Comparison of ENCODE assay signal across 21 cellular contexts in genomic region chr1:61420909-61421835, GRCh38.
DNase-seq lines count a peak whose midpoint lies in the region; ATAC-seq and TF ChIP-seq lines count a peak whose summit lies in the region.
"Had no signal": no experiment of that assay in that cellular context is flagged by ENCODE, and none has a peak within 500 bp of the region (broad histone marks: within the 10 kb centered on the region; RNA-seq: fewer than 3 reads in every experiment).

No MANE protein-coding gene starts in this region.

- intact Hi-C loops in breast epithelium (cut with DNase I; ENCODE audit: low total_unique reads) (no loop called here), MCF 10A (cut with micrococcal nuclease) (no loop called here), left cardiac atrium (cut with DNase I) (no loop called here)

- DNase-seq in breast epithelium (ENCODE audit: low spot score in 2 of 2) (no peak), MCF 10A (ENCODE audit: unreplicated experiment) (no peak), cerebellum (ENCODE audit: low spot score) (peak; percentile 24), left cardiac atrium (peak; percentile 42), nephron progenitor cell (no peak), DMS53 (lab: John Stamatoyannopoulos, UW) (no peak), amygdala (lab: John Stamatoyannopoulos, UW) (no peak)
- DNase-seq: CD8-positive, alpha-beta T cell; KBM-7; MV-4-11; NCI-H1694; NCI-H2081 treated with DMSO at 0.1 percent for 48 hours; NCI-H2171 treated with DMSO at 0.1 percent for 48 hours; NCI-H524 treated with DMSO at 0.1 percent for 48 hours; NCI-H82; Peyer's patch had no signal

- peak; percentile 88 for ATAC-seq in left cardiac atrium
- no peak for ATAC-seq in HG02981 (IDR thresholded peaks at IDR 0.05; ENCODE audit: unreplicated experiment)
- ATAC-seq: CD8-positive, alpha-beta T cell had no signal

- BruUV-seq in MCF 10A (replicated peaks; lab: Mats Ljungman, UMichigan) = no TSS peak

- H3K9me3 Mint-ChIP-seq in MCF 10A (ENCODE audit: unreplicated experiment) (no peaks in the 10 kb centered on the region), nephron progenitor cell (no peaks in the 10 kb centered on the region)
- H3K9me3 Mint-ChIP-seq: CD8-positive, alpha-beta T cell had no signal

- H3K4me3 ChIP-seq in breast epithelium = no peak overlapping the region
- H3K4me3 ChIP-seq: BLaER1 treated with 17β-estradiol and CSF1 and Interleukin-3, amounts not matched to agents 10 nM and 100 nM; Peyer's patch; SJSA1 had no signal

- peak overlapping the region; percentile 22 to 60 for H3K27ac ChIP-seq in breast epithelium
- H3K27ac ChIP-seq: 22Rv1; BLaER1 treated with 17β-estradiol and CSF1 and Interleukin-3, amounts not matched to agents 10 nM and 100 nM; HL-60; Peyer's patch; SJSA1 had no signal

- CTCF ChIA-PET in MCF 10A (lab: Yijun Ruan, JAX) = no interaction called here

- H3K4me3 Mint-ChIP-seq in MCF 10A (ENCODE audit: unreplicated experiment) (no peak overlapping the region), nephron progenitor cell (no peak overlapping the region)
- H3K4me3 Mint-ChIP-seq: CD8-positive, alpha-beta T cell had no signal

- no peak for TF ChIP-seq CTCF in breast epithelium (IDR thresholded peaks at IDR 0.05)
- TF ChIP-seq CTCF in MCF 10A (IDR thresholded peaks at IDR 0.05; ENCODE audit: unreplicated experiment) = no peak
- TF ChIP-seq CTCF in nephron progenitor cell (IDR thresholded peaks at IDR 0.05) = no peak

- H3K27me3 Mint-ChIP-seq in MCF 10A (ENCODE audit: insufficient read depth, unreplicated experiment) = no peaks in the 10 kb centered on the region
- H3K27me3 Mint-ChIP-seq in nephron progenitor cell (ENCODE audit: low read depth, poor library complexity) = no peaks in the 10 kb centered on the region

- H3K36me3 Mint-ChIP-seq in MCF 10A (ENCODE audit: insufficient read depth, unreplicated experiment) (peaks cover 18% of the 10 kb centered on the region), nephron progenitor cell (ENCODE audit: low read depth) (no peaks in the 10 kb centered on the region)
- H3K36me3 Mint-ChIP-seq: CD8-positive, alpha-beta T cell had no signal

- POLR2A ChIA-PET in MCF 10A (lab: Yijun Ruan, JAX) = no interaction called here

- no peaks in the 10 kb centered on the region for H3K27me3 ChIP-seq in breast epithelium
- H3K27me3 ChIP-seq: BLaER1 treated with 17β-estradiol and CSF1 and Interleukin-3, amounts not matched to agents 10 nM and 100 nM; Peyer's patch; SJSA1 had no signal

- no peak for TF ChIP-seq POLR2A in breast epithelium (IDR thresholded peaks at IDR 0.05)

- H3K27ac Mint-ChIP-seq in MCF 10A (ENCODE audit: low read depth, unreplicated experiment) = no peak overlapping the region
- H3K27ac Mint-ChIP-seq in nephron progenitor cell = peak overlapping the region; percentile 72
- H3K27ac Mint-ChIP-seq: CD8-positive, alpha-beta T cell had no signal

- no peaks in the 10 kb centered on the region for H3K36me3 ChIP-seq in breast epithelium
- H3K36me3 ChIP-seq: BLaER1 treated with 17β-estradiol and CSF1 and Interleukin-3, amounts not matched to agents 10 nM and 100 nM; Peyer's patch; SJSA1 had no signal

- H3K9me3 ChIP-seq in breast epithelium = no peaks in the 10 kb centered on the region
- H3K9me3 ChIP-seq: BLaER1 treated with 17β-estradiol and CSF1 and Interleukin-3, amounts not matched to agents 10 nM and 100 nM; Peyer's patch; SJSA1 had no signal

- H3K4me1 ChIP-seq in breast epithelium = peaks cover 0 to 12% of the 10 kb centered on the region in 2 donors
- H3K4me1 ChIP-seq: Peyer's patch, SJSA1 had no signal

- no peaks in the 10 kb centered on the region for H3K4me1 Mint-ChIP-seq in MCF 10A (ENCODE audit: insufficient read depth, unreplicated experiment)
- H3K4me1 Mint-ChIP-seq in nephron progenitor cell = peaks cover 23% of the 10 kb centered on the region

Comparison
In these comparisons a context has a peak if more than half of its experiments do, and no peak if none do; other contexts are left out.
1. DNase-seq: peak in cerebellum (single experiment) and left cardiac atrium (single experiment); none in breast epithelium (0 of 2), MCF 10A (single experiment), nephron progenitor cell (single experiment), DMS53 (single experiment) and amygdala (0 of 56).